20 cellular contexts compared by ENCODE assay signal in genomic region chr2:11043245-11043644, GRCh38.
DNase-seq lines count a peak whose midpoint lies in the region; TF ChIP-seq lines count a peak whose summit lies in the region.
"Had no signal": no experiment of that assay in that cellular context is flagged by ENCODE, and none has a peak within 500 bp of the region (broad histone marks: within the 10 kb centered on the region; RNA-seq: fewer than 3 reads in every experiment).

No MANE protein-coding gene starts in this region.

- H3K27ac ChIP-seq in neural cell (ENCODE audit: low read length), result peak overlapping the region; percentile 70
- H3K27ac ChIP-seq: 22Rv1, BLaER1, C4-2B had no signal

- no peaks in the 10 kb centered on the region for H3K79me2 ChIP-seq in neural cell (replicated peaks; ENCODE audit: insufficient read depth, low read length)

- H3K9ac ChIP-seq in neural cell (ENCODE audit: low read length), result no peak overlapping the region
- H3K9ac ChIP-seq: BLaER1 had no signal

- H3K4me1 Mint-ChIP-seq in brain, result peaks cover 27% of the 10 kb centered on the region
- H3K4me1 Mint-ChIP-seq: B cell; CD4-positive, CD25-positive, alpha-beta regulatory T cell had no signal

- DNase-seq in DMS 273 (lab: John Stamatoyannopoulos, UW; ENCODE audit: unreplicated experiment) (peak; percentile 17), DMS 273 treated with DMSO at 0.1 percent for 48 hours (lab: John Stamatoyannopoulos, UW) (no peak), NCI-H2196 (lab: John Stamatoyannopoulos, UW; ENCODE audit: unreplicated experiment) (no peak), NCI-H1092 (lab: John Stamatoyannopoulos, UW) (no peak)
- no peak for DNase-seq in effector CD8-positive, alpha-beta T cell (lab: John Stamatoyannopoulos, UW)
- DNase-seq: Caco-2; CD4-positive, CD25-positive, alpha-beta regulatory T cell; CD8-positive, alpha-beta T cell; DMS53; DMS79 treated with DMSO at 0.1 percent for 48 hours; GF-D8; GOT3; HFFc6 had no signal

- H3K4me3 Mint-ChIP-seq in brain, result no peak overlapping the region
- H3K4me3 Mint-ChIP-seq: B cell; CD4-positive, CD25-positive, alpha-beta regulatory T cell; CD8-positive, alpha-beta T cell; HFFc6 had no signal

- H3K27ac Mint-ChIP-seq in brain, result peak overlapping the region in 3 of 5 experiments; percentile 25 to 52 (median 27)
- H3K27ac Mint-ChIP-seq: B cell; CD4-positive, CD25-positive, alpha-beta regulatory T cell; CD8-positive, alpha-beta T cell; HFFc6 had no signal

- no peaks in the 10 kb centered on the region for H3K27me3 ChIP-seq in neural cell (ENCODE audit: insufficient read depth, low read depth, low read length)
- H3K27me3 ChIP-seq: BLaER1 had no signal

- TF ChIP-seq CTCF in brain (conservative IDR thresholded peaks at IDR 0.05), result no peak
- no peak for TF ChIP-seq CTCF in neural cell (IDR thresholded peaks at IDR 0.05; ENCODE audit: poor library complexity, severe bottlenecking)

- peaks cover 8 to 19% (median 17%) of the 10 kb centered on the region in 5 experiments for H3K9me3 Mint-ChIP-seq in brain

- TF ChIP-seq EP300 in neural cell (conservative IDR thresholded peaks at IDR 0.05; ENCODE audit: poor library complexity, severe bottlenecking), result peak; percentile 90

- H4K20me1 ChIP-seq in neural cell (ENCODE audit: insufficient read depth), result no peaks in the 10 kb centered on the region
- H4K20me1 ChIP-seq: BLaER1 had no signal

- no peaks in the 10 kb centered on the region for H3K36me3 Mint-ChIP-seq in brain
- H3K36me3 Mint-ChIP-seq: CD4-positive, CD25-positive, alpha-beta regulatory T cell had no signal

- TF ChIP-seq RAD21 in neural cell (conservative IDR thresholded peaks at IDR 0.05), result no peak

- H3F3A ChIP-seq in neural cell (ENCODE audit: insufficient read depth, low read length, poor library complexity, severe bottlenecking), result no peaks in the 10 kb centered on the region

- H3K4me3 ChIP-seq in neural cell (ENCODE audit: low read length), result peak overlapping the region; percentile 47
- H3K4me3 ChIP-seq: BLaER1, HAP-1 had no signal

- H3K4me2 ChIP-seq in neural cell (ENCODE audit: low read length), result peak overlapping the region; percentile 17
- H3K4me2 ChIP-seq: BLaER1 had no signal

- H3K9me2 ChIP-seq in neural cell (ENCODE audit: insufficient read depth, low read length), result no peaks in the 10 kb centered on the region

- H3K36me3 ChIP-seq in neural cell (ENCODE audit: insufficient read depth, low read length), result no peaks in the 10 kb centered on the region
- H3K36me3 ChIP-seq: BLaER1, HAP-1 had no signal

- peaks cover 10% of the 10 kb centered on the region for H3K27me3 Mint-ChIP-seq in brain

- H3K9me3 ChIP-seq in neural cell (ENCODE audit: low read length), result no peaks in the 10 kb centered on the region
- H3K9me3 ChIP-seq: Caco-2 had no signal

- no peak overlapping the region for H2AFZ ChIP-seq in neural cell (ENCODE audit: low read depth, low read length)

TF ChIP-seq in neural cell, 6 proteins besides CTCF, POLR2A, EP300 and RAD21:
- TF ChIP-seq SMC3 (conservative IDR thresholded peaks at IDR 0.05; ENCODE audit: poor library complexity) (no peak), MXI1 (conservative IDR thresholded peaks at IDR 0.05; ENCODE audit: poor library complexity, severe bottlenecking) (no peak), POLR2AphosphoS5 (IDR thresholded peaks at IDR 0.05) (peak; percentile 62), REST (IDR thresholded peaks at IDR 0.05; ENCODE audit: borderline replicate concordance) (peak; percentile 99), EZH2 (IDR thresholded peaks at IDR 0.05; ENCODE audit: borderline replicate concordance, insufficient read depth, low read length, poor library complexity, severe bottlenecking) (no peak), TAF1 (IDR thresholded peaks at IDR 0.05; ENCODE audit: low read depth) (no peak)
